Comparison of ENCODE assay signal across 14 cellular contexts in genomic region chr9:88266416-88266815, GRCh38.
"Had no signal": no experiment of that assay in that cellular context is flagged by ENCODE, and none has a peak within 500 bp of the region (broad histone marks: within the 10 kb centered on the region; RNA-seq: fewer than 3 reads in every experiment).

No MANE protein-coding gene starts in this region.

- H3K36me3 ChIP-seq: left ventricle myocardium inferior, ovary, right lobe of liver, upper lobe of left lung had no signal

- H3K4me1 ChIP-seq: left ventricle myocardium inferior, testis, upper lobe of left lung had no signal

- H3K27me3 ChIP-seq: ovary, right lobe of liver, testis, upper lobe of left lung had no signal

- H3K27ac ChIP-seq: coronary artery, left ventricle myocardium inferior, ovary, right lobe of liver, testis, upper lobe of left lung had no signal

- H3K9me3 ChIP-seq: left ventricle myocardium inferior, ovary, right lobe of liver, testis, upper lobe of left lung had no signal

- DNase-seq: activated CD4-positive, alpha-beta memory T cell treated with anti-CD3 and anti-CD28 coated beads for 36 hours; activated CD4-positive, alpha-beta T cell treated with anti-CD3 and anti-CD28 coated beads for 1 hour; activated naive CD4-positive, alpha-beta T cell treated with anti-CD3 and anti-CD28 coated beads, Interleukin-2, amount 10 ng/mL, durations not matched to agents 7 days and 5 days; activated T-cell treated with anti-CD3 and anti-CD28 coated beads, Interleukin-2, amount 50 U/mL, for 24 hours; effector CD8-positive, alpha-beta T cell; kidney; left ventricle myocardium inferior; ovary; right lobe of liver; T-helper 1 cell; T1000; testis; upper lobe of left lung had no signal

- H3K4me3 ChIP-seq: coronary artery, left ventricle myocardium inferior, ovary, right lobe of liver, testis, upper lobe of left lung had no signal
